ENCODE assay signal across 29 cellular contexts in genomic region chrX:135741192-135741715, GRCh38. TPM values are rescaled to one million over a fixed set of nuclear protein-coding genes. Genes with fewer than 3 reads are reported as not detected.
"Had no signal": no experiment of that assay in that cellular context is flagged by ENCODE, and none has a peak within 500 bp of the region (broad histone marks: within the 10 kb centered on the region; RNA-seq: fewer than 3 reads in every experiment).

No MANE protein-coding gene starts in this region.

- H3K27ac ChIP-seq: Peyer's patch, SJSA1, WERI-Rb-1 had no signal

- H3K4me3 Mint-ChIP-seq: activated CD4-positive, alpha-beta memory T cell treated with anti-CD3 and anti-CD28 coated beads, Interleukin-2, amount 10 ng/mL, durations not matched to agents 7 days and 5 days; activated CD8-positive, alpha-beta memory T cell treated with anti-CD3 and anti-CD28 coated beads, Interleukin-2, amount 10 ng/mL, durations not matched to agents 7 days and 5 days; activated naive CD8-positive, alpha-beta T cell; activated naive CD8-positive, alpha-beta T cell treated with anti-CD3 and anti-CD28 coated beads, Interleukin-2, amount 50 U/mL, for 24 hours; brain had no signal

- H3K9me2 ChIP-seq: SK-N-SH had no signal

- H3K27me3 ChIP-seq: Peyer's patch, SJSA1 had no signal

- H3K36me3 ChIP-seq: Peyer's patch, SJSA1, WERI-Rb-1 had no signal

- H3K4me1 ChIP-seq: Peyer's patch, SJSA1 had no signal

- H3K9me3 Mint-ChIP-seq: activated CD4-positive, alpha-beta memory T cell treated with anti-CD3 and anti-CD28 coated beads, Interleukin-2, amount 10 ng/mL, durations not matched to agents 7 days and 5 days; activated naive CD4-positive, alpha-beta T cell treated with anti-CD3 and anti-CD28 coated beads, Interleukin-2, amount 10 ng/mL, durations not matched to agents 7 days and 5 days; activated naive CD8-positive, alpha-beta T cell treated with anti-CD3 and anti-CD28 coated beads, Interleukin-2, amount 50 U/mL, for 24 hours had no signal

- H3K9me3 ChIP-seq: Peyer's patch, SJSA1, SK-N-SH had no signal

- H3K27me3 Mint-ChIP-seq: activated CD4-positive, alpha-beta memory T cell treated with anti-CD3 and anti-CD28 coated beads, Interleukin-2, amount 10 ng/mL, durations not matched to agents 7 days and 5 days; activated CD8-positive, alpha-beta memory T cell treated with anti-CD3 and anti-CD28 coated beads, Interleukin-2, amount 10 ng/mL, durations not matched to agents 7 days and 5 days; activated naive CD8-positive, alpha-beta T cell treated with anti-CD3 and anti-CD28 coated beads, Interleukin-2, amount 50 U/mL, for 24 hours had no signal

- DNase-seq: activated CD4-positive, alpha-beta T cell treated with anti-CD3 and anti-CD28 coated beads for 1 hour; activated CD4-positive, CD25-positive, alpha-beta regulatory T cell; activated effector memory CD4-positive, alpha-beta T cell treated with Interleukin-2 at 50 U/mL for 16 hours; anterior cingulate cortex; caudate nucleus; cerebellar nuclear complex; NCI-H1105 treated with DMSO at 0.1 percent for 48 hours; NCI-H1436; NCI-H1694; NCI-H1930; NCI-H345; NCI-H510A treated with DMSO at 0.1 percent for 48 hours; NCI-H69; NCI-H82; Peyer's patch; SHP77 treated with DMSO at 0.1 percent for 48 hours; T1000 had no signal

- H3K4me1 Mint-ChIP-seq: activated CD4-positive, alpha-beta memory T cell treated with anti-CD3 and anti-CD28 coated beads, Interleukin-2, amount 10 ng/mL, durations not matched to agents 7 days and 5 days; activated CD8-positive, alpha-beta memory T cell treated with anti-CD3 and anti-CD28 coated beads, Interleukin-2, amount 10 ng/mL, durations not matched to agents 7 days and 5 days; activated naive CD4-positive, alpha-beta T cell treated with anti-CD3 and anti-CD28 coated beads, Interleukin-2, amount 10 ng/mL, durations not matched to agents 7 days and 5 days; activated naive CD8-positive, alpha-beta T cell treated with anti-CD3 and anti-CD28 coated beads, Interleukin-2, amount 50 U/mL, for 24 hours; brain had no signal

- H3K36me3 Mint-ChIP-seq: activated CD8-positive, alpha-beta memory T cell treated with anti-CD3 and anti-CD28 coated beads, Interleukin-2, amount 10 ng/mL, durations not matched to agents 7 days and 5 days; activated naive CD4-positive, alpha-beta T cell treated with anti-CD3 and anti-CD28 coated beads, Interleukin-2, amount 10 ng/mL, durations not matched to agents 7 days and 5 days; activated naive CD8-positive, alpha-beta T cell; brain had no signal

- H3K4me3 ChIP-seq: Peyer's patch, SJSA1 had no signal

- H3K9ac ChIP-seq: SK-N-SH had no signal

- H3K27ac Mint-ChIP-seq: activated CD4-positive, alpha-beta memory T cell treated with anti-CD3 and anti-CD28 coated beads, Interleukin-2, amount 10 ng/mL, durations not matched to agents 7 days and 5 days; activated CD8-positive, alpha-beta memory T cell treated with anti-CD3 and anti-CD28 coated beads, Interleukin-2, amount 10 ng/mL, durations not matched to agents 7 days and 5 days; activated naive CD4-positive, alpha-beta T cell treated with anti-CD3 and anti-CD28 coated beads, Interleukin-2, amount 10 ng/mL, durations not matched to agents 7 days and 5 days; activated naive CD8-positive, alpha-beta T cell; activated naive CD8-positive, alpha-beta T cell treated with anti-CD3 and anti-CD28 coated beads, Interleukin-2, amount 50 U/mL, for 24 hours; brain had no signal

RNA-seq across cellular contexts. Expression of gene CT45A3, which starts 26.7 kb away (rescaled TPM):
- total RNA-seq: activated CD4-positive, alpha-beta memory T cell treated with anti-CD3 and anti-CD28 coated beads, Interleukin-2, amount 10 ng/mL, durations not matched to agents 7 days and 5 days; activated CD8-positive, alpha-beta memory T cell treated with anti-CD3 and anti-CD28 coated beads, Interleukin-2, amount 10 ng/mL, durations not matched to agents 7 days and 5 days; bronchial epithelial cell; PC-3; Peyer's patch; SJSA1; T-helper 2 cell treated with Interferon-gamma antibody and Interleukin-4, amounts not matched to agents 100 ng/mL and 5 ng/mL, for 36 hours had no signal
- polyA plus RNA-seq: SK-N-SH had no signal

RNA-seq across cellular contexts. Expression of gene CT45A1, which starts 27.8 kb away (rescaled TPM):
- total RNA-seq: activated CD4-positive, alpha-beta memory T cell treated with anti-CD3 and anti-CD28 coated beads, Interleukin-2, amount 10 ng/mL, durations not matched to agents 7 days and 5 days; activated CD8-positive, alpha-beta memory T cell treated with anti-CD3 and anti-CD28 coated beads, Interleukin-2, amount 10 ng/mL, durations not matched to agents 7 days and 5 days; bronchial epithelial cell; PC-3; Peyer's patch; SJSA1; T-helper 2 cell treated with Interferon-gamma antibody and Interleukin-4, amounts not matched to agents 100 ng/mL and 5 ng/mL, for 36 hours had no signal
- polyA plus RNA-seq: SK-N-SH had no signal

RNA-seq across cellular contexts. Expression of gene CT45A5, which starts 44.0 kb away (rescaled TPM):
- total RNA-seq: activated CD8-positive, alpha-beta memory T cell treated with anti-CD3 and anti-CD28 coated beads, Interleukin-2, amount 10 ng/mL, durations not matched to agents 7 days and 5 days; bronchial epithelial cell; PC-3; Peyer's patch; SJSA1 had no signal
- polyA plus RNA-seq: SK-N-SH had no signal
